ENCODE assay signal across 18 cellular contexts in genomic region chr10:61554925-61555324, GRCh38.
DNase-seq lines count a peak whose midpoint lies in the region; ATAC-seq and TF ChIP-seq lines count a peak whose summit lies in the region.
"Had no signal": no experiment of that assay in that cellular context is flagged by ENCODE, and none has a peak within 500 bp of the region (broad histone marks: within the 10 kb centered on the region; RNA-seq: fewer than 3 reads in every experiment).

No MANE protein-coding gene starts in this region.

- ATAC-seq in activated CD8-positive, alpha-beta memory T cell treated with anti-CD3 and anti-CD28 coated beads, Interleukin-2, amount 10 ng/mL, durations not matched to agents 7 days and 5 days = no peak
- ATAC-seq: GM23338 had no signal

- H3K9me3 Mint-ChIP-seq in activated CD8-positive, alpha-beta memory T cell treated with anti-CD3 and anti-CD28 coated beads, Interleukin-2, amount 10 ng/mL, durations not matched to agents 7 days and 5 days (ENCODE audit: low read depth) = no peaks in the 10 kb centered on the region
- H3K9me3 Mint-ChIP-seq: GM23338 had no signal

- peaks cover 6% of the 10 kb centered on the region for H3K27me3 Mint-ChIP-seq in activated CD8-positive, alpha-beta memory T cell treated with anti-CD3 and anti-CD28 coated beads, Interleukin-2, amount 10 ng/mL, durations not matched to agents 7 days and 5 days

- no peaks in the 10 kb centered on the region for H3K4me1 ChIP-seq in adipocyte (ENCODE audit: control insufficient read depth, insufficient read depth, low read length)

- no peak overlapping the region for H3K27ac Mint-ChIP-seq in activated CD8-positive, alpha-beta memory T cell treated with anti-CD3 and anti-CD28 coated beads, Interleukin-2, amount 10 ng/mL, durations not matched to agents 7 days and 5 days
- H3K27ac Mint-ChIP-seq: GM23338 had no signal

- DNase-seq in AG10803 (ENCODE audit: low read depth) (peak; percentile 11), MV-4-11 (lab: John Stamatoyannopoulos, UW) (peak; percentile 8), adipocyte (ENCODE audit: low read depth) (peak; percentile 21), fibroblast of the aortic adventitia (ENCODE audit: low read depth) (peak; percentile 4), islet precursor cell (no peak)
- DNase-seq in NK-92 treated with Interleukin-12 subunit alpha and Interleukin-12 subunit beta, amount 100 ng/mL, for 24 hours (lab: John Stamatoyannopoulos, UW) = no peak
- no peak for DNase-seq in activated naive CD4-positive, alpha-beta T cell (lab: John Stamatoyannopoulos, UW)
- no peak for DNase-seq in activated CD8-positive, alpha-beta memory T cell treated with anti-CD3 and anti-CD28 coated beads, Interleukin-2, amount 10 ng/mL, durations not matched to agents 7 days and 5 days
- DNase-seq: C1 segment of cervical spinal cord, Karpas-422, MM.1S, NCI-H1436, NCI-H2029 treated with DMSO at 0.1 percent for 48 hours, NCI-H510A, NCI-H774, Right ventricle myocardium superior had no signal

- no peaks in the 10 kb centered on the region for H3K27me3 ChIP-seq in adipocyte (replicated peaks; ENCODE audit: control insufficient read depth, insufficient read depth, low read length)

- H3K9ac ChIP-seq in adipocyte (ENCODE audit: low read length) = no peak overlapping the region

- no peaks in the 10 kb centered on the region for H3K36me3 Mint-ChIP-seq in activated CD8-positive, alpha-beta memory T cell treated with anti-CD3 and anti-CD28 coated beads, Interleukin-2, amount 10 ng/mL, durations not matched to agents 7 days and 5 days

- no peaks in the 10 kb centered on the region for H3K4me1 Mint-ChIP-seq in activated CD8-positive, alpha-beta memory T cell treated with anti-CD3 and anti-CD28 coated beads, Interleukin-2, amount 10 ng/mL, durations not matched to agents 7 days and 5 days

- no peaks in the 10 kb centered on the region for H3K36me3 ChIP-seq in adipocyte (ENCODE audit: control insufficient read depth, insufficient read depth, low read length, severe bottlenecking)

- no peaks in the 10 kb centered on the region for H3K9me3 ChIP-seq in adipocyte (ENCODE audit: control insufficient read depth, low read length)

- CTCF ChIA-PET in activated CD8-positive, alpha-beta memory T cell treated with anti-CD3 and anti-CD28 coated beads, Interleukin-2, amount 10 ng/mL, durations not matched to agents 7 days and 5 days (lab: Charles Lee) = no interaction called here

- TF ChIP-seq CTCF in AG10803 (conservative IDR thresholded peaks at IDR 0.05; ENCODE audit: low read length) (no peak), fibroblast of the aortic adventitia (IDR thresholded peaks at IDR 0.05; ENCODE audit: insufficient read depth, low read length) (no peak)

- no peak overlapping the region for H3K4me3 ChIP-seq in AG10803 (ENCODE audit: low read length)
- H3K4me3 ChIP-seq in adipocyte (ENCODE audit: low read length) = no peak overlapping the region
- H3K4me3 ChIP-seq in fibroblast of the aortic adventitia (ENCODE audit: low read depth, low read length) = no peak overlapping the region
- H3K4me3 ChIP-seq: GM23338, SK-N-MC had no signal

- H3K4me3 Mint-ChIP-seq in activated CD8-positive, alpha-beta memory T cell treated with anti-CD3 and anti-CD28 coated beads, Interleukin-2, amount 10 ng/mL, durations not matched to agents 7 days and 5 days = no peak overlapping the region
- H3K4me3 Mint-ChIP-seq: GM23338 had no signal

Comparison
In these comparisons a context has a peak if more than half of its experiments do, and no peak if none do; other contexts are left out.
1. DNase-seq: peak in AG10803 (single experiment), MV-4-11 (single experiment), adipocyte (single experiment) and fibroblast of the aortic adventitia (single experiment); none in NK-92 treated with Interleukin-12 subunit alpha and Interleukin-12 subunit beta, amount 100 ng/mL, for 24 hours (single experiment), islet precursor cell (single experiment), activated naive CD4-positive, alpha-beta T cell (0 of 4) and activated CD8-positive, alpha-beta memory T cell treated with anti-CD3 and anti-CD28 coated beads, Interleukin-2, amount 10 ng/mL, durations not matched to agents 7 days and 5 days (single experiment).